ENCODE assay signal across 12 cellular contexts in genomic region chr1:31707711-31708110, GRCh38. TPM values are rescaled to one million over a fixed set of nuclear protein-coding genes. Genes with fewer than 3 reads are reported as not detected.
DNase-seq lines count a peak whose midpoint lies in the region; ATAC-seq, FAIRE-seq and TF ChIP-seq lines count a peak whose summit lies in the region.
"Had no signal": no experiment of that assay in that cellular context is flagged by ENCODE, and none has a peak within 500 bp of the region (broad histone marks: within the 10 kb centered on the region; RNA-seq: fewer than 3 reads in every experiment).

No MANE protein-coding gene starts in this region.

- H3K4me3 Mint-ChIP-seq in T-helper 17 cell, result no peak overlapping the region
- H3K4me3 Mint-ChIP-seq: central memory CD8-positive, alpha-beta T cell; T-cell had no signal

- 41 to 93% methylated on average over 2 to 5 of the region's 5 CpGs for WGBS in transverse colon (ENCODE audit: low coverage in 1 of 2), 2 donors
- WGBS in aorta, 2 donors, result 15 to 21% methylated on average over 5 of the region's 5 CpGs

- peak; percentile 92 for FAIRE-seq in GM18507 (lab: Jason Lieb, UNC)

- no peak for ATAC-seq in T-helper 17 cell
- ATAC-seq in aorta (ENCODE audit: low FRiP score), result no peak
- ATAC-seq: left lung, T-cell had no signal

- H3K9me3 ChIP-seq in T-helper 17 cell (ENCODE audit: control insufficient read depth, low read length, poor library complexity, severe bottlenecking), result no peaks in the 10 kb centered on the region
- H3K9me3 ChIP-seq in transverse colon, result no peaks in the 10 kb centered on the region
- H3K9me3 ChIP-seq in aorta (ENCODE audit: control insufficient read depth, low read length), result no peaks in the 10 kb centered on the region
- H3K9me3 ChIP-seq: left lung had no signal

- H3K4me1 Mint-ChIP-seq in T-helper 17 cell, result peaks cover 34% of the 10 kb centered on the region

- peak overlapping the region; percentile 32 for H3K27ac Mint-ChIP-seq in T-helper 17 cell
- H3K27ac Mint-ChIP-seq: T-cell had no signal

- H3K27me3 ChIP-seq in transverse colon (peaks cover 13% of the 10 kb centered on the region), aorta (ENCODE audit: control insufficient read depth in 1 of 2, insufficient read depth in 2 of 2, low read length in 1 of 2) (no peaks in the 10 kb centered on the region)

- intact Hi-C loops in transverse colon (cut with DNase I; ENCODE audit: low total_unique reads), result no loop called here
- intact Hi-C loops in aorta (cut with DNase I), result no loop called here

- H3K36me3 Mint-ChIP-seq in T-helper 17 cell (ENCODE audit: low read depth), result peaks cover 4% of the 10 kb centered on the region
- H3K36me3 Mint-ChIP-seq: T-cell had no signal

- H3K4me3 ChIP-seq in transverse colon (no peak overlapping the region), aorta (ENCODE audit: low read length in 2 of 2) (no peak overlapping the region)
- H3K4me3 ChIP-seq: left lung had no signal

- in situ Hi-C loops in transverse colon (cut with MboI; ENCODE audit: low pct_ligation_motif_present in 1 of 4, low pct_unique_long_range_greater_than_20kb in 1 of 4, low sequenced_read_pairs in 3 of 4), result no loop called here

- H3K27me3 Mint-ChIP-seq in T-helper 17 cell, result peaks cover 48% of the 10 kb centered on the region

- no peak for TF ChIP-seq POLR2A in transverse colon (IDR thresholded peaks at IDR 0.05)

- H3K27ac ChIP-seq in transverse colon (no peak overlapping the region), aorta (ENCODE audit: low read depth in 1 of 2, low read length in 2 of 2) (no peak overlapping the region)
- H3K27ac ChIP-seq: left lung had no signal

- no peak for TF ChIP-seq CTCF in transverse colon (IDR thresholded peaks at IDR 0.05)

- peaks cover 18 to 34% (median 28%) of the 10 kb centered on the region in 4 donors for H3K4me1 ChIP-seq in transverse colon
- no peaks in the 10 kb centered on the region for H3K4me1 ChIP-seq in aorta (ENCODE audit: control insufficient read depth in 1 of 2, insufficient read depth in 2 of 2, low read length in 2 of 2)

- no peak for TF ChIP-seq EP300 in transverse colon (IDR thresholded peaks at IDR 0.05; ENCODE audit: low read depth)

- no peaks in the 10 kb centered on the region for H3K36me3 ChIP-seq in transverse colon
- H3K36me3 ChIP-seq in aorta (ENCODE audit: control insufficient read depth in 1 of 2, insufficient read depth in 2 of 2, low read length in 1 of 2), result no peaks in the 10 kb centered on the region
- H3K36me3 ChIP-seq: left lung had no signal

- DNase-seq in AML-193 (lab: John Stamatoyannopoulos, UW) (peak; percentile 20 to 22), GM18507 (ENCODE audit: extremely low spot score, insufficient read length, low read depth) (peak; percentile 40), T-helper 17 cell (no peak), glomerular visceral epithelial cell (ENCODE audit: extremely low spot score) (peak; percentile 72), transverse colon (no peak), NCI-H510A treated with DMSO at 0.1 percent for 48 hours (lab: John Stamatoyannopoulos, UW) (no peak), iPS-NIHi11 (ENCODE audit: low spot score) (no peak), aorta (no peak)
- DNase-seq: left lung; stimulated activated CD4-positive, alpha-beta T cell treated with anti-CD3 and anti-CD28 coated beads, Interleukin-4, amount 100 ng/mL, for 4 hours; T-cell had no signal

RNA-seq across cellular contexts. Expression of gene COL16A1, which starts 3.9 kb away (rescaled TPM):
- not detected for total RNA-seq in T-helper 17 cell
- total RNA-seq in transverse colon, result 100 to 1,000 TPM in 1 of 4 donors, 10 to 100 TPM in 3; 14.3 to 135 (median 40.1) TPM
- total RNA-seq in aorta, result 100 to 1,000 TPM in 1 of 2 donors, 10 to 100 TPM in 1; 71.4 to 188 TPM
- polyA plus RNA-seq in aorta, result 100 to 1,000 TPM in 1 of 2 donors, 10 to 100 TPM in 1; 39.8 to 358 TPM

RNA-seq across cellular contexts. Expression of gene ADGRB2, which starts 56.4 kb away (rescaled TPM):
- 1 to 10 TPM; 1.0 to 1.4 TPM for total RNA-seq in T-helper 17 cell
- total RNA-seq in transverse colon, result 1 to 10 TPM in 2 of 4 donors, under 1 TPM in 1, not detected in 1; 0.55 to 4.2 (median 1.1) TPM
- total RNA-seq in aorta, result 1 to 10 TPM; 1.8 to 4.6 TPM
- 1 to 10 TPM; 1.8 to 2.4 TPM for polyA plus RNA-seq in aorta

Comparison
In these comparisons a context has a peak if more than half of its experiments do, and no peak if none do; other contexts are left out.
1. DNase-seq: peak in AML-193 (2 of 2), GM18507 (single experiment) and glomerular visceral epithelial cell (single experiment); none in T-helper 17 cell (0 of 3), transverse colon (single experiment), NCI-H510A treated with DMSO at 0.1 percent for 48 hours (single experiment), iPS-NIHi11 (single experiment) and aorta (0 of 2).
2. RNA of gene COL16A1, which starts 3.9 kb away (total RNA-seq): 71.4 to 188 TPM in aorta and 14.3 to 135 TPM in transverse colon; not detected in T-helper 17 cell; every median in the first group is over 10 times any median in the second.